Comparison of ENCODE assay signal across 20 cellular contexts in genomic region chrX:31858915-31859314, GRCh38.
DNase-seq lines count a peak whose midpoint lies in the region; ATAC-seq, FAIRE-seq and TF ChIP-seq lines count a peak whose summit lies in the region.
"Had no signal": no experiment of that assay in that cellular context is flagged by ENCODE, and none has a peak within 500 bp of the region (broad histone marks: within the 10 kb centered on the region; RNA-seq: fewer than 3 reads in every experiment).

No MANE protein-coding gene starts in this region.

- no peaks in the 10 kb centered on the region for H3K9me1 ChIP-seq in K562 (ENCODE audit: control insufficient read depth, insufficient read depth, low read length)

- H3K27ac ChIP-seq in OCI-LY3 (ENCODE audit: low read length) (no peak overlapping the region), K562 (ENCODE audit: extremely low read depth, low read depth, low read length) (no peak overlapping the region), pancreas (no peak overlapping the region), SK-N-SH (ENCODE audit: low read depth in 2 of 2, low read length in 1 of 2) (no peak overlapping the region)
- H3K27ac ChIP-seq: BLaER1 had no signal

- no peak for TF ChIP-seq RAD21 in K562 (CRISPR knock-in tag; conservative IDR thresholded peaks at IDR 0.05 in 1 of 2, IDR thresholded peaks at IDR 0.05 in 1 of 2)
- no peak for TF ChIP-seq RAD21 in SK-N-SH (IDR thresholded peaks at IDR 0.05; ENCODE audit: low read length)

- H3K9me3 ChIP-seq in OCI-LY3 (ENCODE audit: insufficient read depth, low read length), result no peaks in the 10 kb centered on the region
- H3K9me3 ChIP-seq in K562 (replicated peaks; ENCODE audit: control insufficient read depth, insufficient read depth, low read depth, low read length), result peaks cover 3% of the 10 kb centered on the region
- H3K9me3 ChIP-seq in pancreas, result no peaks in the 10 kb centered on the region
- H3K9me3 ChIP-seq in SK-N-SH, result no peaks in the 10 kb centered on the region
- H3K9me3 ChIP-seq: BE2C, BLaER1, Caco-2 had no signal

- POLR2A ChIA-PET in K562 (lab: Yijun Ruan, JAX), result interaction anchor here (0.7 kb wide), 1 partner anchor 12 kb away, joined by 3 read pairs; no protein-coding TSS in a partner anchor
- POLR2A ChIA-PET in SK-N-SH (lab: Yijun Ruan, JAX), result no interaction called here

- H3K4me1 ChIP-seq in OCI-LY3 (ENCODE audit: low read length), result no peaks in the 10 kb centered on the region
- peaks cover 0 to 3% of the 10 kb centered on the region in 2 experiments; a peak in 3 of 5 replicates for H3K4me1 ChIP-seq in K562 (replicated peaks in 1 of 2; ENCODE audit: control insufficient read depth in 2 of 2, insufficient read depth in 2 of 2, low read length in 2 of 2)
- H3K4me1 ChIP-seq in pancreas, result no peaks in the 10 kb centered on the region
- H3K4me1 ChIP-seq in SK-N-SH (ENCODE audit: control insufficient read depth in 1 of 2, insufficient read depth in 2 of 2, low read depth in 1 of 2, low read length in 1 of 2), result no peaks in the 10 kb centered on the region
- H3K4me1 ChIP-seq: BE2C, BLaER1 had no signal

- no peak overlapping the region for H3K4me3 ChIP-seq in OCI-LY3 (ENCODE audit: low read length)
- H3K4me3 ChIP-seq in K562, result no peak overlapping the region
- no peak overlapping the region for H3K4me3 ChIP-seq in pancreas
- no peak overlapping the region for H3K4me3 ChIP-seq in SK-N-SH (ENCODE audit: low read depth in 2 of 2, low read length in 1 of 2)
- H3K4me3 ChIP-seq: BLaER1 had no signal

- no peaks in the 10 kb centered on the region for H3K36me3 ChIP-seq in OCI-LY3 (replicated peaks; ENCODE audit: low read depth, low read length)
- no peaks in the 10 kb centered on the region for H3K36me3 ChIP-seq in K562 (ENCODE audit: control insufficient read depth, insufficient read depth, low read length)
- no peaks in the 10 kb centered on the region for H3K36me3 ChIP-seq in pancreas
- no peaks in the 10 kb centered on the region for H3K36me3 ChIP-seq in SK-N-SH (replicated peaks in 1 of 2; ENCODE audit: control insufficient read depth in 1 of 2, insufficient read depth in 2 of 2, low read length in 1 of 2)
- H3K36me3 ChIP-seq: BE2C, BLaER1 had no signal

- H3F3A ChIP-seq in SK-N-SH (replicated peaks; ENCODE audit: insufficient read depth), result no peaks in the 10 kb centered on the region

- in situ Hi-C loops in K562 (cut with MboI), result no loop called here

- TF ChIP-seq EP300 in K562 (IDR thresholded peaks at IDR 0.05; ENCODE audit: low read length) (no peak), SK-N-SH (IDR thresholded peaks at IDR 0.05; ENCODE audit: borderline replicate concordance in 1 of 2, low read depth in 1 of 2, low read length in 1 of 2) (no peak)

- TF ChIP-seq POLR2A in K562 (conservative IDR thresholded peaks at IDR 0.05), result no peak

- no peak for DNase-seq in left ventricle myocardium superior
- DNase-seq in cardiac septum (ENCODE audit: low spot score), result no peak
- peak; percentile 4 for DNase-seq in NCI-H69 (lab: John Stamatoyannopoulos, UW)
- DNase-seq in K562 (ENCODE audit: extremely low read depth in 1 of 4, low spot score in 3 of 4), result peak in 1 of 4 experiments; percentile 36
- DNase-seq in mucosa of gallbladder (ENCODE audit: low spot score), result no peak
- DNase-seq in pancreas, result no peak
- no peak for DNase-seq in SK-N-SH
- DNase-seq: 8988T; ACHN; BE2C; C1 segment of cervical spinal cord; Caco-2; Calu3; CD4-positive, alpha-beta memory T cell; CD4-positive, CD25-positive, alpha-beta regulatory T cell; DMS79 treated with DMSO at 0.1 percent for 48 hours; GF-D8 had no signal

- intact Hi-C loops in left ventricle myocardium superior (cut with micrococcal nuclease), result no loop called here
- intact Hi-C loops in cardiac septum (cut with DNase I), result no loop called here
- intact Hi-C loops in K562 (cut with micrococcal nuclease), result no loop called here
- intact Hi-C loops in pancreas (cut with DNase I), result no loop called here

- CTCF ChIA-PET in K562 (lab: Yijun Ruan, JAX; ENCODE audit: low intra/inter-chr PET ratio) (no interaction called here), SK-N-SH (lab: Yijun Ruan, JAX) (no interaction called here)

- FAIRE-seq in K562 (lab: Jason Lieb, UNC) (peak; percentile 11), pancreas (lab: Jason Lieb, UNC) (no peak)
- FAIRE-seq: GM12891 had no signal

- H3K9me2 ChIP-seq in SK-N-SH, result no peaks in the 10 kb centered on the region

- BruUV-seq in K562 (replicated peaks; lab: Mats Ljungman, UMichigan), result no TSS peak

- H3K9ac ChIP-seq in OCI-LY3 (ENCODE audit: low read length) (no peak overlapping the region), K562 (ENCODE audit: insufficient read depth in 1 of 2, low read depth in 2 of 2, low read length in 2 of 2) (no peak overlapping the region), SK-N-SH (no peak overlapping the region)
- H3K9ac ChIP-seq: BLaER1 had no signal

- 8% methylated on average over 2 of the region's 2 CpGs for WGBS in K562 (ENCODE audit: insufficient coverage, low coverage, missing lambda C conversion rate)
- 35% methylated on average over 2 of the region's 2 CpGs for WGBS in pancreas, 2 donors
- 14% methylated on average over 2 of the region's 2 CpGs for WGBS in SK-N-SH (ENCODE audit: low lambda C conversion rate)

- H4K20me1 ChIP-seq in OCI-LY3 (ENCODE audit: insufficient read depth, low read length), result no peaks in the 10 kb centered on the region
- H4K20me1 ChIP-seq in K562 (replicated peaks; ENCODE audit: control insufficient read depth, insufficient read depth, low read length), result no peaks in the 10 kb centered on the region
- H4K20me1 ChIP-seq in SK-N-SH (ENCODE audit: insufficient read depth), result no peaks in the 10 kb centered on the region
- H4K20me1 ChIP-seq: BLaER1 had no signal

- TF ChIP-seq CTCF in OCI-LY3 (IDR thresholded peaks at IDR 0.05; ENCODE audit: low read depth, low read length) (no peak), K562 (IDR thresholded peaks at IDR 0.05 in 2 of 3, conservative IDR thresholded peaks at IDR 0.05 in 1 of 3; ENCODE audit: insufficient read depth in 2 of 3, low read depth in 1 of 3, low read length in 3 of 3) (no peak), pancreas (IDR thresholded peaks at IDR 0.05) (no peak), SK-N-SH (IDR thresholded peaks at IDR 0.05) (no peak)

- H3K79me2 ChIP-seq in OCI-LY3 (ENCODE audit: low read length) (no peaks in the 10 kb centered on the region), K562 (ENCODE audit: control insufficient read depth, insufficient read depth, low read length) (peaks cover 39% of the 10 kb centered on the region), SK-N-SH (ENCODE audit: insufficient read depth) (no peaks in the 10 kb centered on the region)

- ATAC-seq in left ventricle myocardium superior, result peak; percentile 29
- ATAC-seq in K562, result peak; percentile 46
- ATAC-seq in pancreas, result no peak

- H2AFZ ChIP-seq in OCI-LY3 (ENCODE audit: low read depth, low read length), result peak overlapping the region; percentile 54; the same call in 1 of the 2 replicates
- no peak overlapping the region for H2AFZ ChIP-seq in K562 (ENCODE audit: low read depth, low read length)
- no peak overlapping the region for H2AFZ ChIP-seq in SK-N-SH (ENCODE audit: low read depth)

- H3K4me2 ChIP-seq in OCI-LY3 (ENCODE audit: low read length), result no peak overlapping the region
- no peak overlapping the region for H3K4me2 ChIP-seq in K562 (ENCODE audit: insufficient read depth, low read length)
- no peak overlapping the region for H3K4me2 ChIP-seq in SK-N-SH
- H3K4me2 ChIP-seq: BLaER1 had no signal

- H3K27me3 ChIP-seq in OCI-LY3 (ENCODE audit: low read depth, low read length) (no peaks in the 10 kb centered on the region), K562 (ENCODE audit: control insufficient read depth in 2 of 2, insufficient read depth in 2 of 2, low read length in 2 of 2) (no peaks in the 10 kb centered on the region), pancreas (no peaks in the 10 kb centered on the region), SK-N-SH (ENCODE audit: insufficient read depth) (no peaks in the 10 kb centered on the region)
- H3K27me3 ChIP-seq: BE2C, BLaER1 had no signal

TF ChIP-seq in K562, 482 proteins besides CTCF, POLR2A, EP300 and RAD21 (continues in another document):
- TF ChIP-seq YY1 (IDR thresholded peaks at IDR 0.05; ENCODE audit: borderline replicate concordance in 1 of 3, control insufficient read depth in 1 of 3, extremely low read depth in 1 of 3, insufficient read depth in 3 of 3, insufficient read length in 1 of 3, insufficient replicate concordance in 2 of 3, low read depth in 1 of 3, low read length in 2 of 3) (peak in 1 of 3 experiments; percentile 29), GMEB1 (CRISPR knock-in tag; IDR thresholded peaks at IDR 0.05) (no peak)

TF ChIP-seq in SK-N-SH, 30 proteins besides CTCF, POLR2A, EP300 and RAD21 (continues in another document):
- TF ChIP-seq PBX3 (IDR thresholded peaks at IDR 0.05), result no peak
- no peak for TF ChIP-seq MEF2A (IDR thresholded peaks at IDR 0.05; ENCODE audit: borderline replicate concordance, low read depth)
- TF ChIP-seq MAX (IDR thresholded peaks at IDR 0.05; ENCODE audit: low read depth), result no peak

Comparison
In these comparisons a context has a peak if more than half of its experiments do, and no peak if none do; other contexts are left out.
1. ATAC-seq: peak in left ventricle myocardium superior (single experiment) and K562 (single experiment); none in pancreas (0 of 4).